ENCODE assay signal across 8 cellular contexts in genomic region chr14:24368562-24369252, GRCh38. TPM values are rescaled to one million over a fixed set of nuclear protein-coding genes. Genes with fewer than 3 reads are reported as not detected.
DNase-seq lines count a peak whose midpoint lies in the region; ATAC-seq and TF ChIP-seq lines count a peak whose summit lies in the region.

No MANE protein-coding gene starts in this region.

- no peak for TF ChIP-seq RAD21 in SK-N-SH (IDR thresholded peaks at IDR 0.05; ENCODE audit: low read length)

- whole genome bisulfite sequencing in SK-N-SH (ENCODE audit: low lambda C conversion rate), result 14% methylated on average over 9 of the region's 52 CpGs
- WGBS in tibial nerve, 2 donors, result 11 to 14% methylated on average over 10 to 22 of the region's 52 CpGs

- H3K9ac ChIP-seq in SK-N-SH, result peak overlapping the region; percentile 93

- no peaks in the 10 kb centered on the region for H3K79me2 ChIP-seq in SK-N-SH (ENCODE audit: insufficient read depth)

- no peak for TF ChIP-seq CTCF in GM20000 (IDR thresholded peaks at IDR 0.05; ENCODE audit: extremely low read depth, missing control alignments)
- TF ChIP-seq CTCF in SK-N-SH (IDR thresholded peaks at IDR 0.05), result no peak; the same call in 1 of the 2 replicates
- peak in 1 of 5 experiments; percentile 8 for TF ChIP-seq CTCF in tibial nerve (IDR thresholded peaks at IDR 0.05)

- peak in 1 of 2 donors; percentile 45 for TF ChIP-seq POLR2A in tibial nerve (IDR thresholded peaks at IDR 0.05)

- peak overlapping the region; percentile 100 for H3K4me2 ChIP-seq in SK-N-SH

- TF ChIP-seq EP300 in SK-N-SH (IDR thresholded peaks at IDR 0.05; ENCODE audit: borderline replicate concordance in 1 of 2, low read depth in 1 of 2, low read length in 1 of 2) (0 out of 4 replicates have a peak, but pooled peaks of 1 of the 2 experiments have one; percentile 10), tibial nerve (IDR thresholded peaks at IDR 0.05) (no peak)

- peak overlapping the region; percentile 68 for H2AFZ ChIP-seq in SK-N-SH (ENCODE audit: low read depth)

- H3K4me1 ChIP-seq in SK-N-SH (ENCODE audit: control insufficient read depth in 1 of 2, insufficient read depth in 2 of 2, low read depth in 1 of 2, low read length in 1 of 2), result peaks cover 14 to 30% of the 10 kb centered on the region in 2 experiments; a peak in 3 of 4 replicates
- H3K4me1 ChIP-seq in tibial nerve, result peaks cover 0 to 51% (median 11%) of the 10 kb centered on the region in 4 donors

- ATAC-seq in HG03457 (IDR thresholded peaks at IDR 0.05; ENCODE audit: unreplicated experiment), result no peak

- H3K36me3 ChIP-seq in SK-N-SH (replicated peaks in 1 of 2; ENCODE audit: control insufficient read depth in 1 of 2, insufficient read depth in 2 of 2, low read length in 1 of 2) (peaks cover 0 to 10% of the 10 kb centered on the region in 2 experiments), tibial nerve (peaks cover 0 to 23% (median 0%) of the 10 kb centered on the region in 3 donors)

- peak overlapping the region; percentile 85 to 86 for H3K4me3 ChIP-seq in SK-N-SH (ENCODE audit: low read depth in 2 of 2, low read length in 1 of 2)
- peak overlapping the region; percentile 45 to 63 (median 52) for H3K4me3 ChIP-seq in tibial nerve

- no peaks in the 10 kb centered on the region for H3K9me3 ChIP-seq in SK-N-SH
- no peaks in the 10 kb centered on the region for H3K9me3 ChIP-seq in tibial nerve

- peaks cover 23% of the 10 kb centered on the region for H3F3A ChIP-seq in SK-N-SH (replicated peaks; ENCODE audit: insufficient read depth)

- no peaks in the 10 kb centered on the region for H3K9me2 ChIP-seq in SK-N-SH

- no peaks in the 10 kb centered on the region for H4K20me1 ChIP-seq in SK-N-SH (ENCODE audit: insufficient read depth)

- DNase-seq in AG08396 (ENCODE audit: low spot score), result peak; percentile 84
- peak; percentile 82 for DNase-seq in GM20000 (ENCODE audit: low spot score)
- DNase-seq in SK-N-SH, result peak; percentile 94
- DNase-seq in effector CD8-positive, alpha-beta T cell (lab: John Stamatoyannopoulos, UW), result peak; percentile 33
- DNase-seq in mesenteric fat pad (ENCODE audit: low spot score), result peak; percentile 90
- DNase-seq in tibial nerve (ENCODE audit: low spot score in 2 of 2), result peak; percentile 25 to 39
- DNase-seq in putamen (ENCODE audit: low spot score), result no peak

- H3K27me3 ChIP-seq in SK-N-SH (ENCODE audit: insufficient read depth) (no peaks in the 10 kb centered on the region), tibial nerve (no peaks in the 10 kb centered on the region)

- POLR2A ChIA-PET in SK-N-SH (lab: Yijun Ruan, JAX), result interaction anchor here (1.3 to 1.4 kb wide), 3 partner anchors 9 to 61 kb away, joined by 4 to 9 read pairs (median 7); partner anchors contain the start of genes CBLN3, KHNYN and NYNRIN

- CTCF ChIA-PET in SK-N-SH (lab: Yijun Ruan, JAX), result interaction anchor here (0.7 to 6.2 kb wide), 9 partner anchors 9 to 67 kb away, joined by 3 to 44 read pairs (median 5); partner anchors contain the start of genes KHNYN and NYNRIN

- H3K27ac ChIP-seq in SK-N-SH (ENCODE audit: low read depth in 2 of 2, low read length in 1 of 2) (peak overlapping the region; percentile 61 to 91; a peak in 3 of 4 replicates), tibial nerve (peak overlapping the region; percentile 86 to 94 (median 90))

TF ChIP-seq in SK-N-SH, 30 proteins besides CTCF, POLR2A, EP300 and RAD21:
- TF ChIP-seq GATA2 (CRISPR knock-in tag; IDR thresholded peaks at IDR 0.05) (no peak), MXI1 (IDR thresholded peaks at IDR 0.05; ENCODE audit: low read depth, low read length) (peak; percentile 58; the same call in 1 of the 2 replicates), CHD2 (IDR thresholded peaks at IDR 0.05; ENCODE audit: low read length, partially characterized antibody) (peak; percentile 39)

RNA-seq across cellular contexts. Expression of gene NFATC4, which starts 0.7 kb away (rescaled TPM):
- polyA plus RNA-seq in SK-N-SH (2012; rRNA removed), result 24.9 and 25.3 TPM in 2 replicates
- 4.8 and 5.9 TPM in 2 replicates for polyA plus RNA-seq in SK-N-SH (2012; cell fraction: cytosol; rRNA removed)
- 152 and 250 TPM in 2 replicates for polyA plus RNA-seq in SK-N-SH (2012; cell fraction: nucleus; rRNA removed)
- total RNA-seq in mesenteric fat pad (41.3 TPM), tibial nerve (100 to 1,000 TPM in 2 of 4 donors, 10 to 100 TPM in 2; 58.6 to 132 (median 99.1) TPM)

RNA-seq across cellular contexts. Expression of gene RIPK3, which starts 28.9 kb away (rescaled TPM):
- polyA plus RNA-seq in SK-N-SH (2012; rRNA removed), result not detected in 2 replicates
- not detected in 2 replicates for polyA plus RNA-seq in SK-N-SH (2012; cell fraction: cytosol; rRNA removed)
- not detected in 2 replicates for polyA plus RNA-seq in SK-N-SH (2012; cell fraction: nucleus; rRNA removed)
- 12.7 TPM for total RNA-seq in mesenteric fat pad
- total RNA-seq in tibial nerve, result 1 to 10 TPM; 4.0 to 9.6 (median 9.0) TPM

RNA-seq across cellular contexts. Expression of gene NYNRIN, which starts 30.1 kb away (rescaled TPM):
- 4.7 and 4.8 TPM in 2 replicates for polyA plus RNA-seq in SK-N-SH (2012; rRNA removed)
- polyA plus RNA-seq in SK-N-SH (2012; cell fraction: cytosol; rRNA removed), result 1.7 and 2.7 TPM in 2 replicates
- 6.6 and 8.6 TPM in 2 replicates for polyA plus RNA-seq in SK-N-SH (2012; cell fraction: nucleus; rRNA removed)
- 11.7 TPM for total RNA-seq in mesenteric fat pad
- total RNA-seq in tibial nerve, result 10 to 100 TPM; 17.4 to 24.7 (median 19.4) TPM

RNA-seq across cellular contexts. Expression of gene ADCY4, which starts 33.8 kb away (rescaled TPM):
- polyA plus RNA-seq in SK-N-SH (2012; rRNA removed), result 0.03 and 0.08 TPM in 2 replicates
- polyA plus RNA-seq in SK-N-SH (2012; cell fraction: cytosol; rRNA removed), result 0.07 TPM in 1 of 2 replicates, not detected in the other
- 0.39 and 0.62 TPM in 2 replicates for polyA plus RNA-seq in SK-N-SH (2012; cell fraction: nucleus; rRNA removed)
- total RNA-seq in mesenteric fat pad, result 59.6 TPM
- 10 to 100 TPM; 32.0 to 68.1 (median 53.2) TPM for total RNA-seq in tibial nerve

RNA-seq across cellular contexts. Expression of gene LTB4R, which starts 57.4 kb away (rescaled TPM):
- 11.9 and 14.0 TPM in 2 replicates for polyA plus RNA-seq in SK-N-SH (2012; rRNA removed)
- 0.72 and 1.2 TPM in 2 replicates for polyA plus RNA-seq in SK-N-SH (2012; cell fraction: cytosol; rRNA removed)
- 187 and 244 TPM in 2 replicates for polyA plus RNA-seq in SK-N-SH (2012; cell fraction: nucleus; rRNA removed)
- 11.9 TPM for total RNA-seq in mesenteric fat pad
- total RNA-seq in tibial nerve, result 10 to 100 TPM in 3 of 4 donors, 1 to 10 TPM in 1; 8.4 to 14.4 (median 11.8) TPM
